ENCODE assay signal across 8 cellular contexts in genomic region chr3:146159616-146160232, GRCh38. TPM values are rescaled to one million over a fixed set of nuclear protein-coding genes. Genes with fewer than 3 reads are reported as not detected.
DNase-seq lines count a peak whose midpoint lies in the region; ATAC-seq and TF ChIP-seq lines count a peak whose summit lies in the region.

No MANE protein-coding gene starts in this region.

- no peaks in the 10 kb centered on the region for H3K9me2 ChIP-seq in MM.1S (replicated peaks; ENCODE audit: insufficient read depth, low read length)

- no peaks in the 10 kb centered on the region for H3K9me3 Mint-ChIP-seq in naive thymus-derived CD8-positive, alpha-beta T cell

- POLR2A ChIA-PET in AG04449 (lab: Yijun Ruan, JAX) = interaction anchor here (0.6 to 2.5 kb wide), 7 partner anchors 8 to 86 kb away, joined by 3 to 17 read pairs (median 4); no protein-coding TSS in a partner anchor
- POLR2A ChIA-PET in naive thymus-derived CD8-positive, alpha-beta T cell (lab: Charles Lee) = no interaction called here

- TF ChIP-seq CTCF in AG04449 (IDR thresholded peaks at IDR 0.05; ENCODE audit: insufficient read depth, low read length, missing control alignments) (no peak), MM.1S (IDR thresholded peaks at IDR 0.05; ENCODE audit: low read length) (no peak)

- H3K4me3 ChIP-seq in AG04449 (ENCODE audit: low read depth, low read length) = peak overlapping the region; percentile 93
- peak overlapping the region; percentile 84 for H3K4me3 ChIP-seq in MM.1S (ENCODE audit: low read length)
- H3K4me3 ChIP-seq in duodenal mucosa (ENCODE audit: low read depth in 1 of 2, low read length in 2 of 2) = peak overlapping the region; percentile 77 to 92

- DNase-seq in AG04449 (ENCODE audit: low read depth, low spot score) = no peak
- DNase-seq in MM.1S = no peak
- no peak for DNase-seq in naive thymus-derived CD8-positive, alpha-beta T cell
- no peak for DNase-seq in posterior vena cava (ENCODE audit: low spot score)
- no peak for DNase-seq in A172 (ENCODE audit: low spot score)
- DNase-seq in cerebellar nuclear complex (lab: John Stamatoyannopoulos, UW) = no peak

- CTCF ChIA-PET in AG04449 (lab: Yijun Ruan, JAX) = interaction anchor here (1.0 to 7.4 kb wide), 7 partner anchors 14 to 168 kb away, joined by 4 to 52 read pairs (median 4); no protein-coding TSS in a partner anchor

- H3F3A ChIP-seq in MM.1S (ENCODE audit: insufficient read depth, low read length) = peaks cover 14% of the 10 kb centered on the region; the same call in 1 of the 2 replicates

- H3K4me3 Mint-ChIP-seq in naive thymus-derived CD8-positive, alpha-beta T cell = peak overlapping the region in 9 of 10 donors; percentile 20 to 79 (median 73)

- no peak overlapping the region for H3K27ac Mint-ChIP-seq in naive thymus-derived CD8-positive, alpha-beta T cell

- intact Hi-C loops in posterior vena cava (cut with DNase I) = loop anchor here in 1 of 2 donors (10.0 kb wide), 1 partner anchor 75 kb away; no protein-coding TSS in a partner anchor

- H3K36me3 Mint-ChIP-seq in naive thymus-derived CD8-positive, alpha-beta T cell = peaks cover 0 to 5% (median 0%) of the 10 kb centered on the region in 3 donors

- H3K4me2 ChIP-seq in MM.1S (ENCODE audit: low read depth, low read length) = peak overlapping the region; percentile 67

- H3K4me1 ChIP-seq in MM.1S (ENCODE audit: low read length) = peaks cover 12% of the 10 kb centered on the region
- peaks cover 31 to 37% of the 10 kb centered on the region in 2 donors for H3K4me1 ChIP-seq in duodenal mucosa (ENCODE audit: control insufficient read depth in 1 of 2, insufficient read depth in 2 of 2, low read length in 2 of 2)

- no peaks in the 10 kb centered on the region for H3K27me3 ChIP-seq in MM.1S (replicated peaks; ENCODE audit: insufficient read depth, low read length)
- H3K27me3 ChIP-seq in duodenal mucosa (ENCODE audit: control insufficient read depth in 1 of 2, insufficient read depth in 2 of 2, low read length in 2 of 2) = no peaks in the 10 kb centered on the region

- H3K4me1 Mint-ChIP-seq in naive thymus-derived CD8-positive, alpha-beta T cell = peaks cover 0 to 19% (median 12%) of the 10 kb centered on the region in 4 donors

- peak overlapping the region; percentile 67 for H3K9ac ChIP-seq in MM.1S (ENCODE audit: low read length)
- H3K9ac ChIP-seq in duodenal mucosa (ENCODE audit: low read depth in 1 of 2, low read length in 2 of 2) = peak overlapping the region; percentile 79 to 95

- no peaks in the 10 kb centered on the region for H3K36me3 ChIP-seq in MM.1S (replicated peaks; ENCODE audit: insufficient read depth, low read length)
- no peaks in the 10 kb centered on the region for H3K36me3 ChIP-seq in duodenal mucosa (ENCODE audit: control insufficient read depth in 1 of 2, insufficient read depth in 2 of 2, low read length in 2 of 2)

- H3K27ac ChIP-seq in MM.1S (ENCODE audit: low read length) (peak overlapping the region; percentile 47; the same call in 1 of the 2 replicates), duodenal mucosa (ENCODE audit: low read depth, low read length) (peak overlapping the region; percentile 28)

- peak overlapping the region; percentile 86 for H2AFZ ChIP-seq in MM.1S (ENCODE audit: low read length)

- H4K20me1 ChIP-seq in MM.1S (ENCODE audit: insufficient read depth, low read length) = no peaks in the 10 kb centered on the region

- H3K9me3 ChIP-seq in MM.1S (replicated peaks; ENCODE audit: insufficient read depth, low read length) (no peaks in the 10 kb centered on the region), duodenal mucosa (ENCODE audit: control insufficient read depth in 1 of 2, low read length in 2 of 2) (no peaks in the 10 kb centered on the region)

- no peak for ATAC-seq in naive thymus-derived CD8-positive, alpha-beta T cell
- no peak for ATAC-seq in HG03354 (IDR thresholded peaks at IDR 0.05; ENCODE audit: poor library complexity, severe bottlenecking, unreplicated experiment)

- H3K79me2 ChIP-seq in MM.1S (ENCODE audit: low read length) = peaks cover 29% of the 10 kb centered on the region

- peaks cover 27 to 69% (median 40%) of the 10 kb centered on the region in 5 donors for H3K27me3 Mint-ChIP-seq in naive thymus-derived CD8-positive, alpha-beta T cell

RNA-seq across cellular contexts. Expression of gene PLOD2, which starts 1.3 kb away (rescaled TPM):
- not detected for total RNA-seq in naive thymus-derived CD8-positive, alpha-beta T cell
- not detected for polyA plus RNA-seq in naive thymus-derived CD8-positive, alpha-beta T cell
- total RNA-seq in posterior vena cava = 10 to 100 TPM; 63.8 to 64.1 TPM
- total RNA-seq in A172 (2014; rRNA removed; shearing (Covaris generic)) = 93.9 and 104 TPM in 2 replicates

Comparison
In these comparisons a context has a peak if more than half of its experiments do, and no peak if none do; other contexts are left out.
1. RNA of gene PLOD2, which starts 1.3 kb away (total RNA-seq): 93.9 to 104 TPM in A172 and 63.8 to 64.1 TPM in posterior vena cava; not detected in naive thymus-derived CD8-positive, alpha-beta T cell; every median in the first group is over 10 times any median in the second.
2. Peak in every context shown above with its lines, with median percentiles within 50 percentile points of each other: H3K4me3 ChIP-seq.